1 cellular context compared by ENCODE assay signal in the genomic region with DNA sequence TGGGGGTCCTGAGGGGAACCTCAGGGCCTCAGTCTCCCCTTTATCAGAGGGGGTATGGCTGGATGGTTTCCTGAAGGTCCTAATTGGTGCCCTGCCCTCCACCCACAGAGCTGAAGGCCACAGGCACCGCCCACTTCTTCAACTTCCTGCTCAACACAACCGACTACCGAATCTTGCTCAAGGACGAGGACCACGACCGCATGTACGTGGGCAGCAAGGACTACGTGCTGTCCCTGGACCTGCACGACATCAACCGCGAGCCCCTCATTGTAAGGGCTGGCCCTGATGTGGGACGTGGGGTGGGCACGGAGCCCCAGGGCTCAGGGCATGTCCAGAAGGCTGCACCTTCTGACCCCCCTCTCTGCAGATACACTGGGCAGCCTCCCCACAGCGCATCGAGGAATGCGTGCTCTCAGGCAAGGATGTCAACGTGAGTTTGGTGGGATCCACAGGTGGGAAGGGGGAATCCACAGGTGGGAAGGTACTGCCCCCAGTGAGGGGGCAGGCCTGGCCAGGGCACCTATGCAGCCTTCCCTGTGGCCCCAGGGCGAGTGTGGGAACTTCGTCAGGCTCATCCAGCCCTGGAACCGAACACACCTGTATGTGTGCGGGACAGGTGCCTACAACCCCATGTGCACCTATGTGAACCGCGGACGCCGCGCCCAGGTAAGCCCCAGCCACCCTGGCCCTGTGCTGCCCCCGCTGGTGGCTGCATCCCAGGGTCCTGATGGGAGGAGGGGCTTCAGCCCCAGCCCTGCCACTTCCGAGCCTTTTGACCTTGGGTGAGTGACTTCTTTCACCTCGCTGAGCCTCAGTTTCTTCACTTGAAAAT.
TF ChIP-seq lines count a peak whose summit lies in the region.

No MANE protein-coding gene starts in this region.

TF ChIP-seq in HepG2, 621 proteins besides CTCF, POLR2A, EP300 and RAD21:
- TF ChIP-seq, protein P1, sequence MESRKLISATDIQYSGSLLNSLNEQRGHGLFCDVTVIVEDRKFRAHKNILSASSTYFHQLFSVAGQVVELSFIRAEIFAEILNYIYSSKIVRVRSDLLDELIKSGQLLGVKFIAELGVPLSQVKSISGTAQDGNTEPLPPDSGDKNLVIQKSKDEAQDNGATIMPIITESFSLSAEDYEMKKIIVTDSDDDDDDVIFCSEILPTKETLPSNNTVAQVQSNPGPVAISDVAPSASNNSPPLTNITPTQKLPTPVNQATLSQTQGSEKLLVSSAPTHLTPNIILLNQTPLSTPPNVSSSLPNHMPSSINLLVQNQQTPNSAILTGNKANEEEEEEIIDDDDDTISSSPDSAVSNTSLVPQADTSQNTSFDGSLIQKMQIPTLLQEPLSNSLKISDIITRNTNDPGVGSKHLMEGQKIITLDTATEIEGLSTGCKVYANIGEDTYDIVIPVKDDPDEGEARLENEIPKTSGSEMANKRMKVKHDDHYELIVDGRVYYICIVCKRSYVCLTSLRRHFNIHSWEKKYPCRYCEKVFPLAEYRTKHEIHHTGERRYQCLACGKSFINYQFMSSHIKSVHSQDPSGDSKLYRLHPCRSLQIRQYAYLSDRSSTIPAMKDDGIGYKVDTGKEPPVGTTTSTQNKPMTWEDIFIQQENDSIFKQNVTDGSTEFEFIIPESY (CRISPR knock-in tag; IDR thresholded peaks at IDR 0.05): peak; percentile 93
- no peak for TF ChIP-seq KLF13 (CRISPR knock-in tag; IDR thresholded peaks at IDR 0.05)
